24 cellular contexts compared by ENCODE assay signal in genomic region chr5:38634961-38635369, GRCh38.
DNase-seq lines count a peak whose midpoint lies in the region; ATAC-seq and TF ChIP-seq lines count a peak whose summit lies in the region.
"Had no signal": no experiment of that assay in that cellular context is flagged by ENCODE, and none has a peak within 500 bp of the region (broad histone marks: within the 10 kb centered on the region; RNA-seq: fewer than 3 reads in every experiment).

No MANE protein-coding gene starts in this region.

- H3K27ac ChIP-seq in A673 (ENCODE audit: low read depth, low read length, poor library complexity, severe bottlenecking) (no peak overlapping the region), mesendoderm (ENCODE audit: low read depth, low read length) (no peak overlapping the region), right cardiac atrium (ENCODE audit: low read length) (no peak overlapping the region)
- H3K27ac ChIP-seq: coronary artery, esophagus muscularis mucosa, gastroesophageal sphincter, thyroid gland, vagina had no signal

- H2BK120ac ChIP-seq in mesendoderm (ENCODE audit: low read depth, low read length), result no peak overlapping the region

- no peak overlapping the region for H3K23ac ChIP-seq in mesendoderm (ENCODE audit: low read length)

- POLR2A ChIA-PET in A673 (lab: Charles Lee; ENCODE audit: low non-redundant PET), result no interaction called here

- no peak overlapping the region for H3K4me2 ChIP-seq in mesendoderm (ENCODE audit: low read length)

- no peak overlapping the region for H4K5ac ChIP-seq in mesendoderm (ENCODE audit: low read length)

- intact Hi-C loops in A673 (cut with micrococcal nuclease; ENCODE audit: unreplicated experiment) (no loop called here), right cardiac atrium (cut with DNase I) (no loop called here)

- H3K4me3 ChIP-seq in A673 (ENCODE audit: low read depth, low read length, poor library complexity, severe bottlenecking) (no peak overlapping the region), fibroblast of pulmonary artery (replicated peaks; ENCODE audit: low read depth, low read length) (no peak overlapping the region), mesendoderm (ENCODE audit: low read length) (no peak overlapping the region), right cardiac atrium (ENCODE audit: low read length) (no peak overlapping the region)
- H3K4me3 ChIP-seq: coronary artery, esophagus muscularis mucosa, gastroesophageal sphincter, thyroid gland, vagina had no signal

- no peak overlapping the region for H3K56ac ChIP-seq in mesendoderm (ENCODE audit: low read length)

- no peak overlapping the region for H2BK5ac ChIP-seq in mesendoderm (ENCODE audit: low read length)

- no peaks in the 10 kb centered on the region for H3K27me3 ChIP-seq in A673 (replicated peaks; ENCODE audit: insufficient read depth, low read depth, low read length, poor library complexity)
- H3K27me3 ChIP-seq in mesendoderm (ENCODE audit: insufficient read depth, low read length, poor library complexity), result no peaks in the 10 kb centered on the region
- H3K27me3 ChIP-seq in right cardiac atrium (ENCODE audit: control insufficient read depth, insufficient read depth), result no peaks in the 10 kb centered on the region
- H3K27me3 ChIP-seq: esophagus muscularis mucosa, gastroesophageal sphincter, thyroid gland, vagina had no signal

- H3K9ac ChIP-seq in mesendoderm (ENCODE audit: low read length), result no peak overlapping the region

- H3K4me1 ChIP-seq in A673 (ENCODE audit: insufficient read depth, low read length, poor library complexity, severe bottlenecking), result no peaks in the 10 kb centered on the region
- no peaks in the 10 kb centered on the region for H3K4me1 ChIP-seq in mesendoderm (ENCODE audit: control insufficient read depth, low read depth, low read length)
- H3K4me1 ChIP-seq in right cardiac atrium (ENCODE audit: control insufficient read depth, insufficient read depth, low read length), result no peaks in the 10 kb centered on the region
- H3K4me1 ChIP-seq: esophagus muscularis mucosa, gastroesophageal sphincter, vagina had no signal

- CTCF ChIA-PET in A673 (lab: Charles Lee), result no interaction called here

- no peak overlapping the region for H4K8ac ChIP-seq in mesendoderm (ENCODE audit: low read depth, low read length)

- H3K79me2 ChIP-seq in mesendoderm (ENCODE audit: control insufficient read depth, insufficient read depth, low read length), result no peaks in the 10 kb centered on the region

- H3K79me1 ChIP-seq in mesendoderm (ENCODE audit: low read length), result no peaks in the 10 kb centered on the region

- ATAC-seq in GM21423 (IDR thresholded peaks at IDR 0.05; ENCODE audit: unreplicated experiment) (no peak), right cardiac atrium (no peak)
- ATAC-seq: activated CD8-positive, alpha-beta T cell treated with anti-CD3 and anti-CD28 coated beads, Interleukin-2, amount 10 ng/mL, durations not matched to agents 7 days and 5 days; activated naive CD4-positive, alpha-beta T cell treated with anti-CD3 and anti-CD28 coated beads, Interleukin-2, amount 50 U/mL, for 72 hours; gastroesophageal sphincter; left ventricle myocardium superior had no signal

- TF ChIP-seq CTCF in A673 (conservative IDR thresholded peaks at IDR 0.05; ENCODE audit: low read depth, low read length) (no peak), fibroblast of pulmonary artery (IDR thresholded peaks at IDR 0.05; ENCODE audit: low read length, missing control alignments) (no peak)

- H3K4ac ChIP-seq in mesendoderm (ENCODE audit: low read depth, low read length), result no peak overlapping the region

- H3K9me3 ChIP-seq in A673 (ENCODE audit: low read depth, low read length, poor library complexity, severe bottlenecking) (peaks cover 7% of the 10 kb centered on the region), right cardiac atrium (ENCODE audit: control insufficient read depth, low read length) (no peaks in the 10 kb centered on the region)
- H3K9me3 ChIP-seq: esophagus muscularis mucosa, thyroid gland, vagina had no signal

- DNase-seq in A673 (ENCODE audit: low spot score) (peak; percentile 11), NCI-H226 (peak; percentile 96), fibroblast of pulmonary artery (ENCODE audit: low read depth) (peak; percentile 37), mesendoderm (peak; percentile 42), GM03348 (ENCODE audit: low spot score) (no peak), right cardiac atrium (no peak)
- DNase-seq in activated T-cell treated with anti-CD3 and anti-CD28 coated beads, Interleukin-2, amount 50 U/mL, for 48 hours, result no peak
- DNase-seq: ACHN; activated CD8-positive, alpha-beta T cell treated with anti-CD3 and anti-CD28 coated beads, Interleukin-2, amount 10 ng/mL, durations not matched to agents 7 days and 5 days; aorta; endodermal cell; left ventricle myocardium superior; NCI-H1436 treated with DMSO at 0.1 percent for 48 hours; NCI-H2081 treated with DMSO at 0.1 percent for 48 hours; NCI-H345; stimulated activated CD4-positive, alpha-beta T cell treated with anti-CD3 and anti-CD28 coated beads, Interleukin-4, amount 100 ng/mL, for 1 hour; T-helper 9 cell; thyroid gland had no signal

- H3K36me3 ChIP-seq in A673 (ENCODE audit: insufficient read depth, low read length, poor library complexity, severe bottlenecking), result no peaks in the 10 kb centered on the region
- no peaks in the 10 kb centered on the region for H3K36me3 ChIP-seq in mesendoderm (ENCODE audit: control insufficient read depth, insufficient read depth, low read length)
- H3K36me3 ChIP-seq: esophagus muscularis mucosa, gastroesophageal sphincter, thyroid gland, vagina had no signal

- H2BK15ac ChIP-seq in mesendoderm (replicated peaks; ENCODE audit: low read depth), result no peak overlapping the region

- no TSS peak for BruUV-seq in A673 (replicated peaks; lab: Mats Ljungman, UMichigan)

- no peak overlapping the region for H2AK5ac ChIP-seq in mesendoderm (ENCODE audit: low read length)

- no peak overlapping the region for H3K18ac ChIP-seq in mesendoderm (ENCODE audit: low read length)

- WGBS in mesendoderm (ENCODE audit: extremely low coverage, insufficient coverage, low lambda C conversion rate), result no CpG with 5 or more reads among the region's 2 CpGs
- 64% methylated on average over 2 of the region's 2 CpGs for WGBS in right cardiac atrium

Comparison
In these comparisons a context has a peak if more than half of its experiments do, and no peak if none do; other contexts are left out.
1. DNase-seq: peak in A673 (single experiment), NCI-H226 (single experiment), fibroblast of pulmonary artery (single experiment) and mesendoderm (single experiment); none in GM03348 (single experiment), activated T-cell treated with anti-CD3 and anti-CD28 coated beads, Interleukin-2, amount 50 U/mL, for 48 hours (0 of 2) and right cardiac atrium (0 of 3).